Comparison of ENCODE assay signal across 14 cellular contexts in the genomic region with DNA sequence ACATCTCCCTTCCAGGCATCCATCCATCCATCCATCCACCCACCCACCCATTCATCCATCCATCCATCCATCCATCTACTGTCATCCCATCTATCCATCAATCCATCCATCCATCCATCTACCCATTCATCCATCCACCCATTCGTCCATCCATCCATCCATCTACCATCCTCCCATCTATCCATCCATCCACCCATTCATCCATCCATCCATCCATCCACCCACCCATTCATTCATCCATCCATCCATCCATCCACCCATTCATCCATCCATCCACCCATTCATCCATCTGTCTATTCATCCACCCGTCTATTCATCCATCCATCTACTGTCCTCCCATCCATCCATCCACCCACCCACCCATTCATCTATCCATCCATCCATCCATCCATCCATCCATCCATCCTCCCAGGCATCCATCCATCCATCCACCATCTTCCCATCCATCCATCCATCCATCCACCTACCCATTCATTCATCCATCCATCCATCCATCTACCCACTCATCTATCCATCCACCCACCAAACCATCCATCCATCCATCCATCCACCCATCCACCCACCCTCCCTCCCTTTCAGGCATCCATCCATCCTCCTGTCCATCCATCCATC. TPM values are rescaled to one million over a fixed set of nuclear protein-coding genes. Genes with fewer than 3 reads are reported as not detected.
"Had no signal": no experiment of that assay in that cellular context is flagged by ENCODE, and none has a peak within 500 bp of the region (broad histone marks: within the 10 kb centered on the region; RNA-seq: fewer than 3 reads in every experiment).

No MANE protein-coding gene starts in this region.

- H3K27ac ChIP-seq: SJCRH30 had no signal

- H3K4me3 Mint-ChIP-seq: IgD-negative memory B cell had no signal

- H3K36me3 ChIP-seq: SJCRH30 had no signal

- H3K36me3 Mint-ChIP-seq: IgD-negative memory B cell had no signal

- DNase-seq: KBM-7; MV-4-11; NCI-H1048; NCI-H1436 treated with DMSO at 0.1 percent for 48 hours; NCI-H187 treated with DMSO at 0.1 percent for 48 hours; NCI-H446 treated with DMSO at 0.1 percent for 48 hours; NCI-H510A treated with DMSO at 0.1 percent for 48 hours; NK-92 treated with Interleukin-12 subunit alpha and Interleukin-12 subunit beta, amount 100 ng/mL, for 24 hours; SHP77 treated with DMSO at 0.1 percent for 48 hours; SJCRH30 had no signal

- ATAC-seq: HepG2, Right ventricle myocardium inferior, SK-N-SH treated with all-trans-retinoic acid at 6 μM for 48 hours had no signal

- H3K27me3 ChIP-seq: SJCRH30 had no signal

- H3K9me3 ChIP-seq: SJCRH30 had no signal

- H3K4me3 ChIP-seq: SJCRH30 had no signal

- H3K4me1 Mint-ChIP-seq: IgD-negative memory B cell had no signal

- H3K27ac Mint-ChIP-seq: IgD-negative memory B cell had no signal

RNA-seq across cellular contexts. Expression of a gene that starts 33.7 kb away (rescaled TPM):
- total RNA-seq: HepG2 had no signal
- polyA plus RNA-seq: HepG2 had no signal
